ENCODE assay signal across 18 cellular contexts in genomic region chr21:42629856-42630410, GRCh38.
"Had no signal": no experiment of that assay in that cellular context is flagged by ENCODE, and none has a peak within 500 bp of the region (broad histone marks: within the 10 kb centered on the region; RNA-seq: fewer than 3 reads in every experiment).

No MANE protein-coding gene starts in this region.

- H3K36me3 ChIP-seq: thyroid gland had no signal

- H3K27me3 ChIP-seq: thyroid gland had no signal

- FAIRE-seq: astrocyte, bronchial epithelial cell, TTC549 had no signal

- ATAC-seq: activated T-helper 17 cell treated with anti-CD3 and anti-CD28 coated beads, Interleukin-2, amount 50 U/mL, for 72 hours; naive thymus-derived CD4-positive, alpha-beta T cell; stimulated activated naive CD8-positive, alpha-beta T cell treated with anti-CD3 and anti-CD28 coated beads, Interleukin-15, Interleukin-2, amounts not matched to agents 100 U/mL and 50 U/mL, for 24 hours had no signal

- H3K9me3 ChIP-seq: thyroid gland had no signal

- H3K27ac ChIP-seq: thyroid gland had no signal

- DNase-seq: activated CD4-positive, alpha-beta T cell treated with anti-CD3 and anti-CD28 coated beads for 1 hour; activated CD8-positive, alpha-beta memory T cell treated with anti-CD3 and anti-CD28 coated beads for 24 hours; activated CD8-positive, alpha-beta memory T cell treated with anti-CD3 and anti-CD28 coated beads, Interleukin-2, amount 50 U/mL, for 4 hours; activated naive CD4-positive, alpha-beta T cell treated with Interleukin-2 at 50 U/mL for 16 hours; activated naive CD8-positive, alpha-beta T cell treated with anti-CD3 and anti-CD28 coated beads for 36 hours; activated T-cell treated with anti-CD3 and anti-CD28 coated beads, Interleukin-2, amount 50 U/mL, for 24 hours; foreskin fibroblast; naive thymus-derived CD4-positive, alpha-beta T cell; occipital lobe; stimulated activated CD4-positive, alpha-beta T cell treated with anti-CD3 and anti-CD28 coated beads, Interleukin-4, amount 100 ng/mL, for 4 hours; stimulated activated naive CD8-positive, alpha-beta T cell treated with anti-CD3 and anti-CD28 coated beads, Interleukin-15, Interleukin-2, amounts not matched to agents 100 U/mL and 50 U/mL, for 24 hours; T-helper 1 cell; thyroid gland had no signal

- H3K4me1 ChIP-seq: thyroid gland had no signal

- H3K4me3 ChIP-seq: lung, thyroid gland had no signal
